ENCODE assay signal across 8 cellular contexts in the genomic region with DNA sequence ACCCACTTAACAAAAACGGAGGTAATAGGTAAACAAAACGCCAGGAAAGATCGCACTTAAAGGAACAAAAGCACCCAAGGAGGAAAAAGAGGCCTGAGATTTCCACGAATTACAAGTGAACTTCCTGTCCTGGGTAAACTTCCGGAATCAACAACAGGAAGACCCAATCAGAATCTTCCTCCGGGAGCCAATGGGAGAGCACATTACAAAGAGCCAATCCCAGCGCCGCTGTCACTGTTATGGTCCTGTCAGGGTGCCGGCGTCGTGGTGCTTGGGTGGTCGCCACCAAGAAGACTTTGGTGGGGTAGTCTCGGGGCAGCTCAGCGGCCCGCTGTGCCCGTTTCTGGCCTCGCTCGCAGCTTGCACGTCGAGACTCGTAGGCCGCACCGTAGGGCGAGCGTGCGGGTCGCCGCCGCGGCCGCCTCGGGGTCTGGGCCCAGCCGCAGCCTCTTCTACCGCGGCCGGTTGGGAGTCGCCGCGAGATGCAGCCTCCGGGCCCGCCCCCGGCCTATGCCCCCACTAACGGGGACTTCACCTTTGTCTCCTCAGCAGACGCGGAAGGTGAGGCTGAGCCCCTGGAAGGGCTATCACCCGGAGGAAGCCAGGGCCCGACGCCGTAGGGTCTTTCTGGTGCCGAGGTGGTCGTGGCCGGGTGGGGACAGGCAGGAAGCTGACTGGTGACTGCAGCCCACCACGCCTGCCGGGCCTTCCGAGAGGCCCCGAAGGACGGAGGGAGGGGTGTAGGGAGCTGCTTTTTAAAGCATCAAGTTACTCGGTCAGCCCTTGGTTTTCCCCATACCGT. TPM values are rescaled to one million over a fixed set of nuclear protein-coding genes. Genes with fewer than 3 reads are reported as not detected.
DNase-seq lines count a peak whose midpoint lies in the region; ATAC-seq and TF ChIP-seq lines count a peak whose summit lies in the region.

Gene YIPF4, plus strand, starts transcription at position 231 of the 802 bp plus-strand sequence. Its CDS starts 252 bp downstream, at position 483.

- peak within 1 kb of the TSS; percentile 89 for H3K9ac ChIP-seq in KMS-11

- H3K4me1 ChIP-seq in KMS-11 (ENCODE audit: low read depth, poor library complexity, severe bottlenecking) (peaks cover 12% of the 10 kb centered on the region), Peyer's patch (peaks cover 0 to 15% (median 3%) of the 10 kb centered on the region in 4 donors), esophagus squamous epithelium (peaks cover 3 to 41% (median 11%) of the 10 kb centered on the region in 3 donors)

- ATAC-seq in GM21737 (IDR thresholded peaks at IDR 0.05; ENCODE audit: unreplicated experiment): peak; percentile 99

- H3K27me3 ChIP-seq in KMS-11 (ENCODE audit: insufficient read depth, low read depth) (no peaks in the 10 kb centered on the region), Peyer's patch (no peaks in the 10 kb centered on the region), esophagus squamous epithelium (no peaks in the 10 kb centered on the region)

- H3K27ac ChIP-seq in KMS-11 (peak within 1 kb of the TSS; percentile 65), Peyer's patch (peak within 1 kb of the TSS; percentile 80 to 89 (median 85)), esophagus squamous epithelium (peak within 1 kb of the TSS; percentile 92 to 95 (median 92))

- TF ChIP-seq POLR2A in Peyer's patch (IDR thresholded peaks at IDR 0.05): peak; percentile 17 to 55
- TF ChIP-seq POLR2A in esophagus squamous epithelium (IDR thresholded peaks at IDR 0.05): peak in 1 of 4 donors; percentile 58

- H3K9me3 ChIP-seq in Peyer's patch (no peaks in the 10 kb centered on the region), esophagus squamous epithelium (no peaks in the 10 kb centered on the region)

- peak; percentile 77 for DNase-seq in DMS53 treated with DMSO at 0.1 percent for 48 hours (lab: John Stamatoyannopoulos, UW; ENCODE audit: unreplicated experiment)
- peak; percentile 88 to 95 (median 90) for DNase-seq in Peyer's patch
- peak; percentile 95 for DNase-seq in activated T-cell treated with anti-CD3 and anti-CD28 coated beads, Interleukin-2, amount 50 U/mL, for 48 hours
- DNase-seq in esophagus squamous epithelium (lab: John Stamatoyannopoulos, UW): peak; percentile 54
- DNase-seq in myocyte (ENCODE audit: low read depth): peak; percentile 95
- peak; percentile 69 to 80 for DNase-seq in stimulated activated CD8-positive, alpha-beta memory T cell treated with anti-CD3 and anti-CD28 coated beads, Interleukin-7, amount 100 ng/mL, for 48 hours (ENCODE audit: extremely low read depth in 1 of 2, low read depth in 1 of 2)

- no peaks in the 10 kb centered on the region for H3K36me3 ChIP-seq in KMS-11 (ENCODE audit: insufficient read depth)
- H3K36me3 ChIP-seq in Peyer's patch: peaks cover 0 to 23% (median 0%) of the 10 kb centered on the region in 3 donors
- H3K36me3 ChIP-seq in esophagus squamous epithelium: peaks cover 0 to 29% (median 0%) of the 10 kb centered on the region in 3 donors

- WGBS in esophagus squamous epithelium, 2 donors: 0% methylated on average over 11 to 23 of the region's 59 CpGs

- peak within 1 kb of the TSS; percentile 98 for H2AFZ ChIP-seq in KMS-11 (ENCODE audit: low read depth)

- H3K4me3 ChIP-seq in KMS-11 (IDR thresholded peaks at IDR 0.05; ENCODE audit: insufficient read depth, low read depth, low read length): peak within 1 kb of the TSS; percentile 42
- peak within 1 kb of the TSS; percentile 76 to 98 (median 91) for H3K4me3 ChIP-seq in Peyer's patch
- H3K4me3 ChIP-seq in esophagus squamous epithelium: peak within 1 kb of the TSS; percentile 99

- H4K20me1 ChIP-seq in KMS-11 (ENCODE audit: insufficient read depth): no peaks in the 10 kb centered on the region

- peaks cover 40% of the 10 kb centered on the region for H3K79me2 ChIP-seq in KMS-11 (ENCODE audit: insufficient read depth, low read depth)

- intact Hi-C loops in esophagus squamous epithelium (cut with DNase I): no loop called here

- TF ChIP-seq CTCF in KMS-11 (conservative IDR thresholded peaks at IDR 0.05; ENCODE audit: low read depth, low read length): no peak
- TF ChIP-seq CTCF in Peyer's patch (IDR thresholded peaks at IDR 0.05): no peak
- TF ChIP-seq CTCF in esophagus squamous epithelium (IDR thresholded peaks at IDR 0.05): no peak

- peak within 1 kb of the TSS; percentile 82 for H3K4me2 ChIP-seq in KMS-11

RNA-seq across cellular contexts. Expression of gene YIPF4, which starts in this region (rescaled TPM):
- total RNA-seq in Peyer's patch (10 to 100 TPM; 12.4 to 19.6 (median 15.4) TPM), esophagus squamous epithelium (10 to 100 TPM; 11.9 to 34.9 (median 13.7) TPM), myocyte (31.6 and 50.4 TPM in 2 replicates)
- 31.3 TPM for polyA plus RNA-seq in myocyte (2012)

Comparison
In these comparisons a context has a peak if more than half of its experiments do, and no peak if none do; other contexts are left out.
1. Peak in every context shown above with its lines: DNase-seq, ATAC-seq, H3K4me3 ChIP-seq and H3K27ac ChIP-seq.
2. H3K4me3 ChIP-seq: peak in every context shown above with its lines; median percentile 99 in esophagus squamous epithelium; 91 in Peyer's patch; 42 in KMS-11.